ENCODE assay signal across 13 cellular contexts in genomic region chr14:93317836-93318807, GRCh38. TPM values are rescaled to one million over a fixed set of nuclear protein-coding genes. Genes with fewer than 3 reads are reported as not detected.
DNase-seq lines count a peak whose midpoint lies in the region; ATAC-seq, FAIRE-seq and TF ChIP-seq lines count a peak whose summit lies in the region.
"Had no signal": no experiment of that assay in that cellular context is flagged by ENCODE, and none has a peak within 500 bp of the region (broad histone marks: within the 10 kb centered on the region; RNA-seq: fewer than 3 reads in every experiment).

No MANE protein-coding gene starts in this region.

- in situ Hi-C loops in Panc1 (cut with HindIII; ENCODE audit: low pct_unique_long_range_greater_than_20kb, low sequenced_read_pairs): no loop called here

- CTCF ChIA-PET in Panc1 (lab: Charles Lee): interaction anchor here (0.6 kb wide), 1 partner anchor 207 kb away, joined by 4 read pairs; no protein-coding TSS in a partner anchor

- no peaks in the 10 kb centered on the region for H3K27me3 Mint-ChIP-seq in neural crest cell (ENCODE audit: low read depth)

- H3K27ac ChIP-seq in Panc1 (ENCODE audit: low read length) (peak overlapping the region; percentile 68), adrenal gland (no peak overlapping the region)

- no peaks in the 10 kb centered on the region for H3K27me3 ChIP-seq in Panc1 (ENCODE audit: control insufficient read depth, insufficient read depth, low read length)
- H3K27me3 ChIP-seq in adrenal gland: no peaks in the 10 kb centered on the region

- BruUV-seq in Panc1 (replicated peaks; lab: Mats Ljungman, UMichigan): no TSS peak

- H3K4me3 ChIP-seq in Panc1 (ENCODE audit: low read depth in 2 of 2, low read length in 2 of 2) (no peak overlapping the region), adrenal gland (no peak overlapping the region)
- H3K4me3 ChIP-seq: HAP-1 had no signal

- H3K4me1 Mint-ChIP-seq in neural crest cell: peaks cover 32% of the 10 kb centered on the region

- no peak overlapping the region for H3K4me3 Mint-ChIP-seq in neural crest cell
- H3K4me3 Mint-ChIP-seq: T-helper 1 cell treated with Interleukin-12 subunit alpha and Interleukin-12 subunit beta and Interleukin-4 antibody, amounts not matched to agents 30 μg/mL and 1 μg/mL, for 36 hours had no signal

- intact Hi-C loops in Panc1 (cut with micrococcal nuclease; ENCODE audit: unreplicated experiment) (no loop called here), adrenal gland (cut with DNase I) (no loop called here)

- H3K36me3 ChIP-seq in Panc1 (ENCODE audit: control insufficient read depth, insufficient read depth, low read length) (no peaks in the 10 kb centered on the region), adrenal gland (replicated peaks in 1 of 2) (no peaks in the 10 kb centered on the region)
- H3K36me3 ChIP-seq: HAP-1 had no signal

- POLR2A ChIA-PET in Panc1 (lab: Charles Lee): no interaction called here

- peak; percentile 8 for FAIRE-seq in G401.6 (lab: Jason Lieb, UNC)

- H3K9me3 Mint-ChIP-seq in neural crest cell: no peaks in the 10 kb centered on the region
- H3K9me3 Mint-ChIP-seq: T-helper 1 cell treated with Interleukin-12 subunit alpha and Interleukin-12 subunit beta and Interleukin-4 antibody, amounts not matched to agents 30 μg/mL and 1 μg/mL, for 36 hours had no signal

- ATAC-seq in Panc1: peak; percentile 81
- ATAC-seq in esophagus mucosa: peak; percentile 53
- ATAC-seq in HG03342 (IDR thresholded peaks at IDR 0.05; ENCODE audit: unreplicated experiment): no peak
- ATAC-seq in HG03135 (IDR thresholded peaks at IDR 0.05; ENCODE audit: unreplicated experiment): no peak

- H3K27ac Mint-ChIP-seq in neural crest cell (ENCODE audit: unreplicated experiment): peak overlapping the region; percentile 69
- H3K27ac Mint-ChIP-seq: T-helper 1 cell treated with Interleukin-12 subunit alpha and Interleukin-12 subunit beta and Interleukin-4 antibody, amounts not matched to agents 30 μg/mL and 1 μg/mL, for 36 hours had no signal

- H3K4me1 ChIP-seq in Panc1 (ENCODE audit: control insufficient read depth, insufficient read depth, low read length) (peaks cover 22% of the 10 kb centered on the region), adrenal gland (replicated peaks in 1 of 2) (peaks cover 7 to 43% of the 10 kb centered on the region in 2 donors)

- no peak for DNase-seq in Panc1 (ENCODE audit: low read depth, low spot score)
- DNase-seq in neural crest cell (ENCODE audit: low read depth, low spot score): no peak
- no peak for DNase-seq in activated CD4-positive, alpha-beta T cell treated with anti-CD3 and anti-CD28 coated beads, Interleukin-2, amount 50 U/mL, for 48 hours
- DNase-seq in adrenal gland: no peak
- DNase-seq: activated gamma-delta T cell; GDM1; stimulated activated CD4-positive, alpha-beta T cell treated with anti-CD3 and anti-CD28 coated beads, Interleukin-1b, Interleukin-23, amount 100 ng/mL, for 48 hours had no signal

- no peak for TF ChIP-seq CTCF in Panc1 (IDR thresholded peaks at IDR 0.05)
- TF ChIP-seq CTCF in neural crest cell (conservative IDR thresholded peaks at IDR 0.05): no peak
- TF ChIP-seq CTCF in adrenal gland (IDR thresholded peaks at IDR 0.05): no peak

- no peaks in the 10 kb centered on the region for H3K9me3 ChIP-seq in Panc1 (ENCODE audit: control insufficient read depth, insufficient read depth, low read depth, low read length)
- H3K9me3 ChIP-seq in adrenal gland (replicated peaks in 1 of 3): no peaks in the 10 kb centered on the region
- H3K9me3 ChIP-seq: HAP-1 had no signal

- no peak for TF ChIP-seq POLR2A in adrenal gland (IDR thresholded peaks at IDR 0.05)

- WGBS in adrenal gland, 4 donors: 70 to 79% (median 71%) methylated on average over 6 of the region's 6 CpGs

- no peaks in the 10 kb centered on the region for H3K36me3 Mint-ChIP-seq in neural crest cell (ENCODE audit: low read depth)

RNA-seq across cellular contexts. Expression of gene BTBD7, which starts 14.7 kb away (rescaled TPM):
- total RNA-seq in Panc1 (2021; ENCODE audit: unreplicated experiment) (24.7 TPM), esophagus mucosa (26.6 TPM), neural crest cell (38.0 and 46.0 TPM in 2 replicates), adrenal gland (10 to 100 TPM; 12.9 to 41.0 (median 22.6) TPM)
- 7.5 TPM for polyA plus RNA-seq in Panc1 (2012; ENCODE audit: insufficient read length)
- polyA plus RNA-seq in adrenal gland: 10 to 100 TPM in 2 of 3 donors, 1 to 10 TPM in 1; 7.4 to 16.5 (median 11.4) TPM

RNA-seq across cellular contexts. Expression of gene COX8C, which starts 28.9 kb away (rescaled TPM):
- total RNA-seq in Panc1 (2021; ENCODE audit: unreplicated experiment): not detected
- not detected for polyA plus RNA-seq in Panc1 (2012; ENCODE audit: insufficient read length)
- total RNA-seq in esophagus mucosa: not detected
- total RNA-seq in neural crest cell: not detected in 2 replicates
- total RNA-seq in adrenal gland: not detected
- polyA plus RNA-seq in adrenal gland: not detected

Comparison
In these comparisons a context has a peak if more than half of its experiments do, and no peak if none do; other contexts are left out.
1. ATAC-seq: peak in Panc1 (single experiment) and esophagus mucosa (single experiment); none in HG03342 (single experiment) and HG03135 (single experiment).